In the genomic region with DNA sequence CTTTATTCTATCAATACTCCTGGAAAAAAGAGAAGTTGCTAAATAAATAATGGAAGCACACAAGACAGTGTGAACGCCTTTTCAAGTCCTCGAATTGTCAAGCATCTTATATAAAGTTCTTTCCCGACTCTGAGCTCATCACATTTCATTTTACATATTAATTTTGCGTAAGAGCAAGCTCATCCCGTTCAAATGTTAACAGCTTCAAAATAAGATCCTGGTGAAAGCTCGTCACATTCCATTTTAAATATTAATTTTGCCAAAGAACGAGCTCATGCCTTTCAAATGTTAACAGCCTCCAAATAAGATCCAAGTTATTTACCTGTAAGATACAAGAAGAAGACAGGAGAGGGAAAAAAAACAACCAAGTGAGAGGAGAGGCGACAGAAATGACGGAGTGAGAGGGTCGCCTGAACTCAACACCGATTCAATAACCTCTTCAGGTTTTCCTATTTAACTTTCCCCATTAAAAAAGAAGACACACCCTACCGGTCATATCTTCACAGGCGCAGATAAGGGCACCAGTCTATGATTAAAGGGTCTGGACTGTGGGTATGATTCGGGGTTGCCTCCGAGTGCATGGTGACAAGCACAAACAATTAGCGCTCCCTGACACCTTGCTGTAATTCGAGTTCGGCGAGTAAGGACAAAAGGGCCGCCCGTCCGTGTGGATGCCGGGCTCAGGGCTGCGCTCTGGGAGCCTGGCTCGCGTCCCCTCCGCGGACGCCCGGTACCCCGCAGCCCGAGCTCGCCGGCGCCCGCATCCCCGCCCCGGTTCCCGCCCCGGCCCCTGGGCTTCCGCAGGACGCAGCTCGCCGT, we compare ENCODE assay signal across 8 cellular contexts.
A peak's percentile ranks its signal among the peaks of the same experiment; 100 is the strongest.
DNase-seq lines count a peak whose midpoint lies in the region; ATAC-seq lines count a peak whose summit lies in the region.

No MANE protein-coding gene starts in this region.

- H3K27ac ChIP-seq in BLaER1 treated with 17β-estradiol and CSF1 and Interleukin-3, amounts not matched to agents 10 nM and 100 nM, result peak overlapping the region; percentile 62 to 88 (median 79); a peak in 21 of 22 replicates
- H3K27ac ChIP-seq in ectodermal cell (ENCODE audit: insufficient read depth, low read depth, low read length, poor library complexity, severe bottlenecking) (peak overlapping the region; percentile 33), muscle layer of duodenum (ENCODE audit: low read length) (peak overlapping the region; percentile 96)

- H3K4me3 ChIP-seq in BLaER1 treated with 17β-estradiol and CSF1 and Interleukin-3, amounts not matched to agents 10 nM and 100 nM, result peak overlapping the region; percentile 67 to 84 (median 76)
- H3K4me3 ChIP-seq in ectodermal cell (ENCODE audit: insufficient read depth, low read depth, low read length) (peak overlapping the region; percentile 73), muscle layer of duodenum (ENCODE audit: low read depth in 1 of 2, low read length in 2 of 2) (peak overlapping the region; percentile 74 to 84)

- in situ Hi-C loops in SK-MEL-5 (cut with HindIII; ENCODE audit: low pct_unique_long_range_greater_than_20kb, low sequenced_read_pairs), result no loop called here

- H3K4me1 ChIP-seq in BLaER1 treated with 17β-estradiol and CSF1 and Interleukin-3, amounts not matched to agents 10 nM and 100 nM, result peaks cover 14 to 20% (median 17%) of the 10 kb centered on the region in 10 experiments
- H3K4me1 ChIP-seq in ectodermal cell (ENCODE audit: control insufficient read depth, insufficient read depth, low read length), result peaks cover 15% of the 10 kb centered on the region
- H3K4me1 ChIP-seq in muscle layer of duodenum (ENCODE audit: control insufficient read depth in 1 of 2, insufficient read depth in 2 of 2, low read length in 2 of 2), result peaks cover 6 to 11% of the 10 kb centered on the region in 2 donors

- DNase-seq in SK-MEL-5 (ENCODE audit: low read depth, low spot score) (peak; percentile 38), NCI-H1048 (lab: John Stamatoyannopoulos, UW) (no peak)

- WGBS in ectodermal cell, 2 experiments, result 2 to 3% methylated on average over 40 to 44 of the region's 44 CpGs

- H3K36me3 ChIP-seq in BLaER1 treated with 17β-estradiol and CSF1 and Interleukin-3, amounts not matched to agents 10 nM and 100 nM, result peaks cover 0 to 8% (median 0%) of the 10 kb centered on the region in 11 experiments; a peak in 1 of 22 replicates
- H3K36me3 ChIP-seq in ectodermal cell (ENCODE audit: control insufficient read depth, insufficient read depth, low read length), result no peaks in the 10 kb centered on the region
- no peaks in the 10 kb centered on the region for H3K36me3 ChIP-seq in muscle layer of duodenum (ENCODE audit: control insufficient read depth in 1 of 2, insufficient read depth in 2 of 2, low read length in 2 of 2)

- peaks cover 0 to 27% (median 11%) of the 10 kb centered on the region in 11 experiments; a peak in 13 of 22 replicates for H4K20me1 ChIP-seq in BLaER1 treated with 17β-estradiol and CSF1 and Interleukin-3, amounts not matched to agents 10 nM and 100 nM

- H3K4me2 ChIP-seq in BLaER1 treated with 17β-estradiol and CSF1 and Interleukin-3, amounts not matched to agents 10 nM and 100 nM, result peak overlapping the region; percentile 83 to 97 (median 90)

- peak overlapping the region; percentile 75 to 89 (median 84) for H3K9ac ChIP-seq in BLaER1 treated with 17β-estradiol and CSF1 and Interleukin-3, amounts not matched to agents 10 nM and 100 nM

- H3K9me3 ChIP-seq in BLaER1 treated with 17β-estradiol and CSF1 and Interleukin-3, amounts not matched to agents 10 nM and 100 nM (replicated peaks in 1 of 11), result peaks cover 0 to 15% (median 0%) of the 10 kb centered on the region in 11 experiments; a peak in 6 of 22 replicates
- no peaks in the 10 kb centered on the region for H3K9me3 ChIP-seq in ectodermal cell (ENCODE audit: control insufficient read depth, low read length)
- no peaks in the 10 kb centered on the region for H3K9me3 ChIP-seq in muscle layer of duodenum (ENCODE audit: control insufficient read depth in 1 of 2, low read length in 2 of 2)

- H3K27me3 ChIP-seq in BLaER1 treated with 17β-estradiol and CSF1 and Interleukin-3, amounts not matched to agents 10 nM and 100 nM, result no peaks in the 10 kb centered on the region
- peaks cover 28% of the 10 kb centered on the region for H3K27me3 ChIP-seq in ectodermal cell (ENCODE audit: control insufficient read depth, insufficient read depth, low read length, poor library complexity, severe bottlenecking)
- no peaks in the 10 kb centered on the region for H3K27me3 ChIP-seq in muscle layer of duodenum (ENCODE audit: low read depth, low read length)

- peak; percentile 9 for ATAC-seq in GM18861 (IDR thresholded peaks at IDR 0.05; ENCODE audit: unreplicated experiment)
- peak; percentile 10 for ATAC-seq in HG03460 (IDR thresholded peaks at IDR 0.05; ENCODE audit: unreplicated experiment)
- ATAC-seq in GM21825 (IDR thresholded peaks at IDR 0.05; ENCODE audit: unreplicated experiment), result no peak

Comparison
In these comparisons a context has a peak if more than half of its experiments do, and no peak if none do; other contexts are left out.
1. H3K27ac ChIP-seq: peak in every context shown above with its lines; median percentile 96 in muscle layer of duodenum; 79 in BLaER1 treated with 17β-estradiol and CSF1 and Interleukin-3, amounts not matched to agents 10 nM and 100 nM; 33 in ectodermal cell.